ENCODE assay signal across 14 cellular contexts in genomic region chr10:102302611-102303010, GRCh38.
"Had no signal": no experiment of that assay in that cellular context is flagged by ENCODE, and none has a peak within 500 bp of the region (broad histone marks: within the 10 kb centered on the region; RNA-seq: fewer than 3 reads in every experiment).

No MANE protein-coding gene starts in this region.

- H2AFZ ChIP-seq: neural progenitor cell had no signal

- H3K36me3 ChIP-seq: left lung, neural progenitor cell, pancreas had no signal

- H3K4me3 ChIP-seq: heart right ventricle, left lung, neural progenitor cell, pancreas, smooth muscle cell, tibial artery had no signal

- H3K27ac ChIP-seq: left lung, neural progenitor cell, pancreas, tibial artery, VCaP had no signal

- H3K9ac ChIP-seq: neural progenitor cell had no signal

- H3K9me3 ChIP-seq: heart right ventricle, left lung, pancreas, tibial artery had no signal

- H3K4me1 ChIP-seq: neural progenitor cell, pancreas had no signal

- H3K27me3 ChIP-seq: heart right ventricle, left lung, neural progenitor cell, pancreas, tibial artery had no signal

- H3K4me2 ChIP-seq: neural progenitor cell, smooth muscle cell had no signal

- DNase-seq: activated CD4-positive, alpha-beta memory T cell treated with anti-CD3 and anti-CD28 coated beads for 36 hours; activated effector memory CD4-positive, alpha-beta T cell treated with anti-CD3 and anti-CD28 coated beads, Interleukin-2, amount 50 U/mL, for 16 hours; activated T-cell treated with anti-CD3 and anti-CD28 coated beads, Interleukin-2, amount 50 U/mL, for 4 hours; amygdala; cerebellar nuclear complex; foreskin melanocyte; heart right ventricle; left lung; pancreas; SW 1271; tibial artery had no signal
